ENCODE assay signal across 8 cellular contexts in genomic region chr5:87069974-87070608, GRCh38.
DNase-seq lines count a peak whose midpoint lies in the region; ATAC-seq and TF ChIP-seq lines count a peak whose summit lies in the region.

No MANE protein-coding gene starts in this region.

- DNase-seq in AG04449 (ENCODE audit: low read depth, low spot score) (peak; percentile 31), iPS-NIHi11 (ENCODE audit: low spot score) (peak; percentile 12), GM19238 (ENCODE audit: insufficient read length, low spot score) (no peak), NCI-H1105 treated with DMSO at 0.1 percent for 48 hours (lab: John Stamatoyannopoulos, UW) (no peak)

- POLR2A ChIA-PET in AG04449 (lab: Yijun Ruan, JAX): no interaction called here

- TF ChIP-seq CTCF in AG04449 (IDR thresholded peaks at IDR 0.05; ENCODE audit: insufficient read depth, low read length, missing control alignments): peak; percentile 55
- peak; percentile 48 for TF ChIP-seq CTCF in WI38 (IDR thresholded peaks at IDR 0.05; ENCODE audit: low read depth, low read length)

- no peak overlapping the region for H3K4me3 ChIP-seq in AG04449 (ENCODE audit: low read depth, low read length)
- H3K4me3 ChIP-seq in WI38 (ENCODE audit: low read depth, low read length): no peak overlapping the region

- ATAC-seq in GM18499 (IDR thresholded peaks at IDR 0.05; ENCODE audit: insufficient read depth, unreplicated experiment) (peak; percentile 53), HG03442 (IDR thresholded peaks at IDR 0.05; ENCODE audit: unreplicated experiment) (peak; percentile 78), HG02642 (IDR thresholded peaks at IDR 0.05; ENCODE audit: poor library complexity, unreplicated experiment) (no peak)

- CTCF ChIA-PET in AG04449 (lab: Yijun Ruan, JAX): interaction anchor here (0.5 to 4.4 kb wide), 32 partner anchors 9 to 338 kb away, joined by 3 to 105 read pairs (median 4); no protein-coding TSS in a partner anchor

Comparison
In these comparisons a context has a peak if more than half of its experiments do, and no peak if none do; other contexts are left out.
1. DNase-seq: peak in AG04449 (single experiment) and iPS-NIHi11 (single experiment); none in GM19238 (single experiment) and NCI-H1105 treated with DMSO at 0.1 percent for 48 hours (single experiment).